Comparison of ENCODE assay signal across 1 cellular context in genomic region chr1:12032141-12032710, GRCh38.
TF ChIP-seq lines count a peak whose summit lies in the region.

No MANE protein-coding gene starts in this region.

TF ChIP-seq in GM12878, 131 proteins besides CTCF, POLR2A, EP300 and RAD21:
- TF ChIP-seq BCL3 (IDR thresholded peaks at IDR 0.05; ENCODE audit: borderline replicate concordance, insufficient read depth, low read depth, low read length, poor library complexity, severe bottlenecking) (peak; percentile 20), NFXL1 (IDR thresholded peaks at IDR 0.05; ENCODE audit: borderline replicate concordance) (no peak), ZBTB11 (CRISPR knock-in tag; IDR thresholded peaks at IDR 0.05) (no peak), IRF3 (IDR thresholded peaks at IDR 0.05) (no peak), HDAC2 (IDR thresholded peaks at IDR 0.05) (no peak), FOS (IDR thresholded peaks at IDR 0.05; ENCODE audit: borderline replicate concordance, extremely low read depth, insufficient read length) (no peak), PML (IDR thresholded peaks at IDR 0.05; ENCODE audit: low read length) (no peak)
TF ChIP-seq in GM12878: peak in this region for 1.
